In the genomic region with DNA sequence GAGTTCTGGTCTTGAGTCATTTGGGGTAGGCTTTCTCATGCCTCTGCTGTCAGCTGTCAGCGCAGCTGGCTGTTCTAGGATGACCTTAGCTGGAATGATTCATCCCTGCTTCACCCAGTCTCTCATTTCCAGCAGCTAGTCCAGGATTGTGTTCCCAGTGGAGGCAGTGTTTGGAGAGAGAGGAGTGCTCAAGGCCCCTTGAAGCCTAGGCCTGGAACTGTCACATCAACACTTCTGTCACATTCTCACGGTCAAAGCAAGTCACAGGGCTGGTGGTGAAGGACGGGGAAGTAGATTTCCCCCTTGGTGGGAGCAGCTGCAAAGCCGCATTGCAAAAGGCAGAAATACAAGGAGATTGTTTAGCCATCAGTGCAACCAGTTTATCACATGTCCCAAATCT, we compare ENCODE assay signal across 9 cellular contexts. TPM values are rescaled to one million over a fixed set of nuclear protein-coding genes. Genes with fewer than 3 reads are reported as not detected.
DNase-seq lines count a peak whose midpoint lies in the region; ATAC-seq and TF ChIP-seq lines count a peak whose summit lies in the region.
"Had no signal": no experiment of that assay in that cellular context is flagged by ENCODE, and none has a peak within 500 bp of the region (broad histone marks: within the 10 kb centered on the region; RNA-seq: fewer than 3 reads in every experiment).

No MANE protein-coding gene starts in this region.

- H3K4me3 ChIP-seq in astrocyte of the spinal cord (ENCODE audit: low read depth, low read length), result no peak overlapping the region
- H3K4me3 ChIP-seq in tibial artery, result no peak overlapping the region
- no peak overlapping the region for H3K4me3 ChIP-seq in mesendoderm (ENCODE audit: low read length)

- peak; percentile 60 for DNase-seq in HS-5 (ENCODE audit: low read depth)
- DNase-seq in astrocyte of the spinal cord (ENCODE audit: low read depth, low spot score), result peak; percentile 84
- peak; percentile 69 to 85 for DNase-seq in tibial artery
- DNase-seq in mesendoderm, result no peak
- no peak for DNase-seq in stimulated activated naive CD4-positive, alpha-beta T cell (lab: John Stamatoyannopoulos, UW)

- no peak for ATAC-seq in HG03095 (IDR thresholded peaks at IDR 0.05; ENCODE audit: unreplicated experiment)
- no peak for ATAC-seq in HG02970 (IDR thresholded peaks at IDR 0.05; ENCODE audit: low FRiP score, unreplicated experiment)
- ATAC-seq: natural killer cell treated with Interleukin-12 subunit alpha and Interleukin-12 subunit beta and Interleukin-15 and Interleukin-18, amount 100 ng/mL, for 72 hours had no signal

- no peaks in the 10 kb centered on the region for H3K27me3 ChIP-seq in layer of hippocampus (ENCODE audit: control insufficient read depth, insufficient read depth, low read length)
- no peaks in the 10 kb centered on the region for H3K27me3 ChIP-seq in tibial artery
- no peaks in the 10 kb centered on the region for H3K27me3 ChIP-seq in mesendoderm (ENCODE audit: insufficient read depth, low read length, poor library complexity)

- TF ChIP-seq CTCF in astrocyte of the spinal cord (IDR thresholded peaks at IDR 0.05; ENCODE audit: low read depth, low read length) (no peak), tibial artery (IDR thresholded peaks at IDR 0.05) (no peak)

- H3K4me2 ChIP-seq in mesendoderm (ENCODE audit: low read length), result no peak overlapping the region

- H2BK120ac ChIP-seq in mesendoderm (ENCODE audit: low read depth, low read length), result no peak overlapping the region

- H3K79me1 ChIP-seq in mesendoderm (ENCODE audit: low read length), result no peaks in the 10 kb centered on the region

- in situ Hi-C loops in astrocyte of the spinal cord (cut with HindIII; ENCODE audit: low sequenced_read_pairs), result no loop called here

- no peak overlapping the region for H3K18ac ChIP-seq in mesendoderm (ENCODE audit: low read length)

- intact Hi-C loops in tibial artery (cut with DNase I; ENCODE audit: low total_unique reads), result no loop called here

- H3K23ac ChIP-seq in mesendoderm (ENCODE audit: low read length), result no peak overlapping the region

- no peaks in the 10 kb centered on the region for H3K9me3 ChIP-seq in tibial artery

- H4K5ac ChIP-seq in mesendoderm (ENCODE audit: low read length), result no peak overlapping the region

- no peak overlapping the region for H3K56ac ChIP-seq in mesendoderm (ENCODE audit: low read length)

- no peak overlapping the region for H3K9ac ChIP-seq in mesendoderm (ENCODE audit: low read length)

- WGBS in mesendoderm (ENCODE audit: extremely low coverage, insufficient coverage, low lambda C conversion rate), result no CpG with 5 or more reads among the region's 4 CpGs

- H3K4ac ChIP-seq in mesendoderm (ENCODE audit: low read depth, low read length), result no peak overlapping the region

- H4K8ac ChIP-seq in mesendoderm (ENCODE audit: low read depth, low read length), result no peak overlapping the region

- H3K79me2 ChIP-seq in mesendoderm (ENCODE audit: control insufficient read depth, insufficient read depth, low read length), result no peaks in the 10 kb centered on the region

- no peak overlapping the region for H2BK5ac ChIP-seq in mesendoderm (ENCODE audit: low read length)

- no peaks in the 10 kb centered on the region for H3K36me3 ChIP-seq in tibial artery
- no peaks in the 10 kb centered on the region for H3K36me3 ChIP-seq in mesendoderm (ENCODE audit: control insufficient read depth, insufficient read depth, low read length)

- no peak overlapping the region for H2BK15ac ChIP-seq in mesendoderm (replicated peaks; ENCODE audit: low read depth)

- peaks cover 0 to 73% (median 31%) of the 10 kb centered on the region in 4 donors for H3K4me1 ChIP-seq in tibial artery
- peaks cover 1% of the 10 kb centered on the region for H3K4me1 ChIP-seq in mesendoderm (ENCODE audit: control insufficient read depth, low read depth, low read length)

- H3K27ac ChIP-seq in layer of hippocampus (ENCODE audit: low read depth, low read length) (peak overlapping the region; percentile 36), tibial artery (peak overlapping the region; percentile 68 to 80), mesendoderm (ENCODE audit: low read depth, low read length) (no peak overlapping the region)

- no peak overlapping the region for H2AK5ac ChIP-seq in mesendoderm (ENCODE audit: low read length)

RNA-seq across cellular contexts. Expression of a gene that starts 15.2 kb away (rescaled TPM):
- polyA plus RNA-seq in mesendoderm (2013, experiment 1 of 2), result 2,379 TPM
- 2,407 TPM for polyA plus RNA-seq in mesendoderm (2013, experiment 2 of 2)

Comparison
In these comparisons a context has a peak if more than half of its experiments do, and no peak if none do; other contexts are left out.
1. DNase-seq: peak in HS-5 (single experiment), astrocyte of the spinal cord (single experiment) and tibial artery (2 of 2); none in mesendoderm (single experiment) and stimulated activated naive CD4-positive, alpha-beta T cell (0 of 6).